In the genomic region with DNA sequence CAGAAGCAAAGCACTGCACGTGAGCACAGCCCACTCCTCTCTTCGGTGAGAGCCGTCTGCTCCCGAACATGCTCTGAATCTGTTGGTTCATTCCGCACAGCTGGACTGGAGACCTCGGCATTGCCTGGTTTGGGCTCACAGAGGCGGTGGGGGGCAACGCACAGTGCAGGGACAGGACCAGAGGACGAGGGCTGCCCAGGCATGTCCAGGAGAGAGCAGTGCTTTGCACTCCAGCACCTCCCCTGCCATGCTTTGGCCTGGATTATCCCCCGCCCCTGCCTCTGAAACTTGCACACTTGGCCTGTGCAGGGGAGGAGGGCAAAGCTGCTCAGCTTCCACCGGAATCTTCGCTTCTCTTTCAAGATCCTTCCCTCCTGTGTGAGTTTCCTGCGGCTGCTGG, we compare ENCODE assay signal across 18 cellular contexts.
A peak's percentile ranks its signal among the peaks of the same experiment; 100 is the strongest.
DNase-seq lines count a peak whose midpoint lies in the region; ATAC-seq and TF ChIP-seq lines count a peak whose summit lies in the region.
"Had no signal": no experiment of that assay in that cellular context is flagged by ENCODE, and none has a peak within 500 bp of the region (broad histone marks: within the 10 kb centered on the region; RNA-seq: fewer than 3 reads in every experiment).

No MANE protein-coding gene starts in this region.

- no peaks in the 10 kb centered on the region for H3K27me3 Mint-ChIP-seq in activated CD8-positive, alpha-beta memory T cell treated with anti-CD3 and anti-CD28 coated beads, Interleukin-2, amount 10 ng/mL, durations not matched to agents 7 days and 5 days
- H3K27me3 Mint-ChIP-seq in endodermal cell (ENCODE audit: insufficient read depth) (no peaks in the 10 kb centered on the region), osteocyte (ENCODE audit: unreplicated experiment) (no peaks in the 10 kb centered on the region), type B pancreatic cell (peaks cover 26% of the 10 kb centered on the region)

- H3K4me3 ChIP-seq in endodermal cell (ENCODE audit: low read length) = no peak overlapping the region
- H3K4me3 ChIP-seq: HAP-1 had no signal

- peaks cover 3% of the 10 kb centered on the region for H3K9me3 Mint-ChIP-seq in activated CD8-positive, alpha-beta memory T cell treated with anti-CD3 and anti-CD28 coated beads, Interleukin-2, amount 10 ng/mL, durations not matched to agents 7 days and 5 days (ENCODE audit: low read depth)
- H3K9me3 Mint-ChIP-seq in endodermal cell = peaks cover 8% of the 10 kb centered on the region
- peaks cover 16% of the 10 kb centered on the region for H3K9me3 Mint-ChIP-seq in osteocyte (ENCODE audit: unreplicated experiment)
- no peaks in the 10 kb centered on the region for H3K9me3 Mint-ChIP-seq in type B pancreatic cell

- TF ChIP-seq CTCF in endodermal cell (conservative IDR thresholded peaks at IDR 0.05) (no peak), osteocyte (IDR thresholded peaks at IDR 0.05) (no peak), type B pancreatic cell (conservative IDR thresholded peaks at IDR 0.05) (no peak)

- WGBS in endodermal cell (ENCODE audit: insufficient coverage in 1 of 2, insufficient read length in 1 of 2), 2 experiments = 86 to 90% methylated on average over 10 to 13 of the region's 13 CpGs

- no peaks in the 10 kb centered on the region for H3K36me3 ChIP-seq in endodermal cell (ENCODE audit: control insufficient read depth, insufficient read depth, low read length)
- H3K36me3 ChIP-seq: HAP-1 had no signal

- H3K9ac ChIP-seq in endodermal cell (ENCODE audit: extremely low read depth, low read length, poor library complexity, severe bottlenecking) = no peak overlapping the region

- ATAC-seq in activated CD8-positive, alpha-beta memory T cell treated with anti-CD3 and anti-CD28 coated beads, Interleukin-2, amount 10 ng/mL, durations not matched to agents 7 days and 5 days = no peak

- no peak overlapping the region for H3K27ac Mint-ChIP-seq in activated CD8-positive, alpha-beta memory T cell treated with anti-CD3 and anti-CD28 coated beads, Interleukin-2, amount 10 ng/mL, durations not matched to agents 7 days and 5 days
- no peak overlapping the region for H3K27ac Mint-ChIP-seq in endodermal cell
- no peak overlapping the region for H3K27ac Mint-ChIP-seq in osteocyte (ENCODE audit: unreplicated experiment)
- no peak overlapping the region for H3K27ac Mint-ChIP-seq in type B pancreatic cell
- H3K27ac Mint-ChIP-seq: CD14-positive monocyte had no signal

- H3K27ac ChIP-seq in endodermal cell (ENCODE audit: low read depth, low read length) = no peak overlapping the region
- no peak overlapping the region for H3K27ac ChIP-seq in substantia nigra (ENCODE audit: low read depth, low read length, poor library complexity, severe bottlenecking)

- peak; percentile 13 for DNase-seq in activated CD8-positive, alpha-beta memory T cell treated with anti-CD3 and anti-CD28 coated beads, Interleukin-2, amount 50 U/mL, for 48 hours
- DNase-seq in activated CD8-positive, alpha-beta memory T cell treated with anti-CD3 and anti-CD28 coated beads, Interleukin-2, amount 10 ng/mL, durations not matched to agents 7 days and 5 days = no peak
- peak; percentile 34 for DNase-seq in endodermal cell
- DNase-seq in osteocyte (ENCODE audit: extremely low spot score, unreplicated experiment) = peak; percentile 76
- peak; percentile 64 for DNase-seq in type B pancreatic cell (ENCODE audit: extremely low spot score, unreplicated experiment)
- no peak for DNase-seq in HK-2 (ENCODE audit: unreplicated experiment)
- no peak for DNase-seq in DMS53 treated with DMSO at 0.1 percent for 48 hours (lab: John Stamatoyannopoulos, UW; ENCODE audit: unreplicated experiment)
- no peak for DNase-seq in substantia nigra (lab: John Stamatoyannopoulos, UW)
- DNase-seq: 8988T, NCI-H1092 treated with DMSO at 0.1 percent for 48 hours, NCI-H146, NCI-H2029 treated with DMSO at 0.1 percent for 48 hours, NCI-H2171 treated with DMSO at 0.1 percent for 48 hours, NCI-H446, NCI-H748 treated with DMSO at 0.1 percent for 48 hours, SHP77 had no signal

- no peaks in the 10 kb centered on the region for H3K4me1 ChIP-seq in endodermal cell (ENCODE audit: control insufficient read depth, insufficient read depth, low read length)
- H3K4me1 ChIP-seq: HAP-1 had no signal

- H3K4me3 Mint-ChIP-seq in activated CD8-positive, alpha-beta memory T cell treated with anti-CD3 and anti-CD28 coated beads, Interleukin-2, amount 10 ng/mL, durations not matched to agents 7 days and 5 days = no peak overlapping the region
- H3K4me3 Mint-ChIP-seq in endodermal cell = no peak overlapping the region
- no peak overlapping the region for H3K4me3 Mint-ChIP-seq in osteocyte (ENCODE audit: unreplicated experiment)
- no peak overlapping the region for H3K4me3 Mint-ChIP-seq in type B pancreatic cell
- H3K4me3 Mint-ChIP-seq: CD14-positive monocyte had no signal

- CTCF ChIA-PET in activated CD8-positive, alpha-beta memory T cell treated with anti-CD3 and anti-CD28 coated beads, Interleukin-2, amount 10 ng/mL, durations not matched to agents 7 days and 5 days (lab: Charles Lee) = no interaction called here

- H3K27me3 ChIP-seq in endodermal cell (ENCODE audit: control insufficient read depth, insufficient read depth, low read length, poor library complexity, severe bottlenecking) = no peaks in the 10 kb centered on the region

- H3K36me3 Mint-ChIP-seq in activated CD8-positive, alpha-beta memory T cell treated with anti-CD3 and anti-CD28 coated beads, Interleukin-2, amount 10 ng/mL, durations not matched to agents 7 days and 5 days = no peaks in the 10 kb centered on the region
- H3K36me3 Mint-ChIP-seq in endodermal cell (ENCODE audit: low read depth) = no peaks in the 10 kb centered on the region
- no peaks in the 10 kb centered on the region for H3K36me3 Mint-ChIP-seq in osteocyte (ENCODE audit: unreplicated experiment)
- H3K36me3 Mint-ChIP-seq in type B pancreatic cell = no peaks in the 10 kb centered on the region
- H3K36me3 Mint-ChIP-seq: CD14-positive monocyte had no signal

- H3K4me1 Mint-ChIP-seq in activated CD8-positive, alpha-beta memory T cell treated with anti-CD3 and anti-CD28 coated beads, Interleukin-2, amount 10 ng/mL, durations not matched to agents 7 days and 5 days = no peaks in the 10 kb centered on the region
- H3K4me1 Mint-ChIP-seq in endodermal cell (no peaks in the 10 kb centered on the region), osteocyte (ENCODE audit: unreplicated experiment) (no peaks in the 10 kb centered on the region), type B pancreatic cell (ENCODE audit: unreplicated experiment) (no peaks in the 10 kb centered on the region)
- H3K4me1 Mint-ChIP-seq: CD14-positive monocyte had no signal

- H3K9me3 ChIP-seq in endodermal cell (ENCODE audit: control insufficient read depth, low read length) = no peaks in the 10 kb centered on the region
- H3K9me3 ChIP-seq: HAP-1 had no signal

Comparison
In these comparisons a context has a peak if more than half of its experiments do, and no peak if none do; other contexts are left out.
1. DNase-seq: peak in activated CD8-positive, alpha-beta memory T cell treated with anti-CD3 and anti-CD28 coated beads, Interleukin-2, amount 50 U/mL, for 48 hours (single experiment), endodermal cell (single experiment), osteocyte (single experiment) and type B pancreatic cell (single experiment); none in activated CD8-positive, alpha-beta memory T cell treated with anti-CD3 and anti-CD28 coated beads, Interleukin-2, amount 10 ng/mL, durations not matched to agents 7 days and 5 days (single experiment), HK-2 (single experiment), DMS53 treated with DMSO at 0.1 percent for 48 hours (single experiment) and substantia nigra (0 of 49).